In the genomic region with DNA sequence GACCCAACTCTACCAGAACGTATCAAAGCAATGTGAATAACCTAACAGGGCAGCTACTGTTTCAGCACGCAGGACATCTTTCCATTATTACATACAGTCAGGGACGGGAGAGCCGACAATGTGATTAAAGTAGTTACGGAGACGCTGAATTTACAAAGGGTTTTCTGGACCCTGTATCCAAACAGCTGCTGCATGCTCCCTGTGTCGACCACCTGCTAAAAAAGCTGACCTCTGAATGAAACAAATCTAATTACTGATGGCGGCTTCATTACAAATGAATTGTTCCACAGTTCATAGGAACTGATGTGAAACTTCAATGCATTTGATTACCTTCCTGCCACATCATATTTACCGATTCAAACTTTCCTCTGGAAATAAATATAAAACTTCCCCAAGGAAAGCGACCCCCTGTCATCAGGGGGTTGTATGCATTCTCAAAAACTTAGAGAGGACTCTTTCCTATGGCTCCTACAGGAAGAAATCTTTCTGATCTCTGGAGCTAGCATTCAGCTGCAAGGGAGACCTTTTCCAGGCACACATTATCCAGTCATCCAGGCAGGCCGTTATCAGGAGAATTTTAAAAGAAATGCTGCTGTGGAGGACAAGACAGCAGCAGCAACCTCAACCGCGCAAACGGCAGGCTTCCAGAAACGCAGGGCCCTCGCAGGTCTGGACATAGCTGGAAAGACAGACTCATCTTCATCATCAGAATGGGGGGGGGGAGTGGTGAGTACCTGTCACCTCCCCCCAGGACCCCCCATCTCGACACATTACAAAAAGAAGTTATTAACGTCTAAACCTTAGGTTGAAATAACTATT, we compare ENCODE assay signal across 8 cellular contexts. TPM values are rescaled to one million over a fixed set of nuclear protein-coding genes. Genes with fewer than 3 reads are reported as not detected.
A peak's percentile ranks its signal among the peaks of the same experiment; 100 is the strongest.
DNase-seq lines count a peak whose midpoint lies in the region; FAIRE-seq and TF ChIP-seq lines count a peak whose summit lies in the region.

No MANE protein-coding gene starts in this region.

- no peaks in the 10 kb centered on the region for H3K36me3 ChIP-seq in bronchial epithelial cell (ENCODE audit: control insufficient read depth, insufficient read depth, low read length)
- no peaks in the 10 kb centered on the region for H3K36me3 ChIP-seq in tibial nerve

- peaks cover 20% of the 10 kb centered on the region for H3K4me1 Mint-ChIP-seq in activated naive CD4-positive, alpha-beta T cell treated with anti-CD3 and anti-CD28 coated beads, Interleukin-2, amount 50 U/mL, for 24 hours

- TF ChIP-seq POLR2A in tibial nerve (IDR thresholded peaks at IDR 0.05), result no peak

- TF ChIP-seq EP300 in tibial nerve (IDR thresholded peaks at IDR 0.05), result no peak

- H3K27me3 Mint-ChIP-seq in activated naive CD4-positive, alpha-beta T cell treated with anti-CD3 and anti-CD28 coated beads, Interleukin-2, amount 50 U/mL, for 24 hours, result peaks cover 30% of the 10 kb centered on the region

- H3K4me1 ChIP-seq in tibial nerve, result peaks cover 0 to 36% (median 11%) of the 10 kb centered on the region in 4 donors

- 36 to 47% methylated on average over 18 of the region's 18 CpGs for WGBS in tibial nerve, 2 donors

- no peaks in the 10 kb centered on the region for H3K27me3 ChIP-seq in bronchial epithelial cell (ENCODE audit: control insufficient read depth, insufficient read depth, low read length)
- H3K27me3 ChIP-seq in tibial nerve, result no peaks in the 10 kb centered on the region

- TF ChIP-seq CTCF in bronchial epithelial cell (IDR thresholded peaks at IDR 0.05; ENCODE audit: insufficient read depth, low read length, severe bottlenecking) (no peak), tibial nerve (IDR thresholded peaks at IDR 0.05) (no peak)

- peak overlapping the region; percentile 72 to 94 (median 82) for H3K27ac ChIP-seq in tibial nerve

- no peak for FAIRE-seq in bronchial epithelial cell (lab: Jason Lieb, UNC)

- peak overlapping the region; percentile 71 for H3K4me3 Mint-ChIP-seq in activated naive CD4-positive, alpha-beta T cell treated with anti-CD3 and anti-CD28 coated beads, Interleukin-2, amount 50 U/mL, for 24 hours

- no peaks in the 10 kb centered on the region for H3K9me3 Mint-ChIP-seq in activated naive CD4-positive, alpha-beta T cell treated with anti-CD3 and anti-CD28 coated beads, Interleukin-2, amount 50 U/mL, for 24 hours

- H3K9me3 ChIP-seq in tibial nerve, result no peaks in the 10 kb centered on the region

- no peaks in the 10 kb centered on the region for H3K36me3 Mint-ChIP-seq in activated naive CD4-positive, alpha-beta T cell treated with anti-CD3 and anti-CD28 coated beads, Interleukin-2, amount 50 U/mL, for 24 hours

- no peak for DNase-seq in activated naive CD4-positive, alpha-beta T cell treated with anti-CD3 and anti-CD28 coated beads, Interleukin-2, amount 50 U/mL, for 16 hours
- DNase-seq in bronchial epithelial cell (ENCODE audit: low read depth) (peak; percentile 34), lung microvascular endothelial cell (ENCODE audit: low read depth in 2 of 2) (peak; percentile 59 to 66), tibial nerve (ENCODE audit: low spot score in 2 of 2) (no peak), ureter (ENCODE audit: low spot score) (no peak), NOMO-1 (lab: John Stamatoyannopoulos, UW; ENCODE audit: unreplicated experiment in 2 of 2) (no peak), NCI-H1105 treated with DMSO at 0.1 percent for 48 hours (lab: John Stamatoyannopoulos, UW) (no peak)

- peak overlapping the region; percentile 86 for H3K4me3 ChIP-seq in bronchial epithelial cell (ENCODE audit: low read depth, low read length)
- H3K4me3 ChIP-seq in tibial nerve, result peak overlapping the region; percentile 13 to 75 (median 52)

- no peak overlapping the region for H3K27ac Mint-ChIP-seq in activated naive CD4-positive, alpha-beta T cell treated with anti-CD3 and anti-CD28 coated beads, Interleukin-2, amount 50 U/mL, for 24 hours

RNA-seq across cellular contexts. Expression of a gene that starts 3.1 kb away (rescaled TPM):
- total RNA-seq in bronchial epithelial cell (11.3 and 23.2 TPM in 2 replicates), lung microvascular endothelial cell (21.6 and 64.9 TPM in 2 replicates), tibial nerve (10 to 100 TPM; 12.6 to 20.8 (median 18.3) TPM), ureter (26.4 TPM)

RNA-seq across cellular contexts. Expression of a gene that starts 35.6 kb away (rescaled TPM):
- total RNA-seq in bronchial epithelial cell (31.9 and 48.4 TPM in 2 replicates), lung microvascular endothelial cell (23.3 and 24.4 TPM in 2 replicates), tibial nerve (100 to 1,000 TPM; 115 to 148 (median 138) TPM), ureter (112 TPM)

Comparison
In these comparisons a context has a peak if more than half of its experiments do, and no peak if none do; other contexts are left out.
1. DNase-seq: peak in bronchial epithelial cell (single experiment) and lung microvascular endothelial cell (2 of 2); none in activated naive CD4-positive, alpha-beta T cell treated with anti-CD3 and anti-CD28 coated beads, Interleukin-2, amount 50 U/mL, for 16 hours (single experiment), tibial nerve (0 of 2), ureter (single experiment), NOMO-1 (0 of 2) and NCI-H1105 treated with DMSO at 0.1 percent for 48 hours (single experiment).